Comparison of ENCODE assay signal across 18 cellular contexts in the genomic region with DNA sequence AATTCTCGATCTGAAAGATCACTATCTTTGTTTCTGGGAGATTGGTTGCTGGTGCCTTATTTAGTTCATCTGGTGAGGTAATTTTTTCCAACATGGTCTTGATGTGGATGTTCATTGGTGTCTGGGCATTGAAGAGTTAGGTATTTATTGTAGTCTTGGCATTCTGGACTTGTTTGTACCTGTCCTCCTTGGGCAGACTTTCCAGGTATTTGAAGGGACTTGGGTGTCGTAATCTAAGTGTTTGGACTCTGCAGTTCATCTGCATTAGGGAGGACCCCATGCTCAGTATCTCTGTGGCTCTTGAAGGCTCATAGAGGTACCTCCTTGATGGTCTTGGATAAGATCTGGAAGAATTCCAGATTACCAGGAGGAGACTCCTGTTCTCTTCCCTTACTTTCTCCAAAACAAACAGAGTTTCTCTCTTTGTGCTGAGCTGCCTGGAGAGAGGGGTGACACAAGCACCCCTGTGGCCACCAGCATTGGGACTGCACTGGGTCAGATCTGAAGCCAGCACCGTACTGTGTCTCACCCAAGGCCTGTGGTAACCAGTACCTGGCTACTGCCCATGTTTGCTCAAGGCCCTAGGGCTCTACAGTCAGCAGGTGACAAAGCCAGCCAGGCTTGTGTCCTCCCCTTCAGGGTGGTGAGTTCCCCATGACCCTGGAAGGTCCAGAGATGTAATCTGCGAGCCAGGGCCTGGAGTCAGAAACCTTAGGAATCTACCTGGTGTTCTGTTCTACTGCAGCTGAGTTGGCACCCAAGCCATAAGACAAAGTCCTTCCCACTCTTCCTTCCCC. TPM values are rescaled to one million over a fixed set of nuclear protein-coding genes. Genes with fewer than 3 reads are reported as not detected.
DNase-seq lines count a peak whose midpoint lies in the region; ATAC-seq and TF ChIP-seq lines count a peak whose summit lies in the region.
"Had no signal": no experiment of that assay in that cellular context is flagged by ENCODE, and none has a peak within 500 bp of the region (broad histone marks: within the 10 kb centered on the region; RNA-seq: fewer than 3 reads in every experiment).

No MANE protein-coding gene starts in this region.

- ATAC-seq in RWPE2 (ENCODE audit: low read depth) = 0 out of 3 replicates have a peak, but pooled peaks have one; percentile 25
- ATAC-seq in GM21723 (IDR thresholded peaks at IDR 0.05; ENCODE audit: unreplicated experiment) = no peak
- ATAC-seq in HG03378 (IDR thresholded peaks at IDR 0.05; ENCODE audit: unreplicated experiment) = no peak
- ATAC-seq: GM12878, HepG2 had no signal

- H3K27ac ChIP-seq in C4-2B (peak overlapping the region; percentile 66), RWPE2 (ENCODE audit: poor library complexity, severe bottlenecking) (no peak overlapping the region), endodermal cell (ENCODE audit: low read depth, low read length) (no peak overlapping the region)

- H3K27me3 ChIP-seq in RWPE2 (ENCODE audit: insufficient read depth, poor library complexity, severe bottlenecking) = no peaks in the 10 kb centered on the region
- H3K27me3 ChIP-seq in endodermal cell (ENCODE audit: control insufficient read depth, insufficient read depth, low read length, poor library complexity, severe bottlenecking) = no peaks in the 10 kb centered on the region

- H3K36me3 Mint-ChIP-seq in endodermal cell (ENCODE audit: low read depth) (peaks cover 10% of the 10 kb centered on the region), mesothelial cell of epicardium (peaks cover 8% of the 10 kb centered on the region)
- H3K36me3 Mint-ChIP-seq: CD14-positive monocyte had no signal

- H3K27me3 Mint-ChIP-seq in endodermal cell (ENCODE audit: insufficient read depth) = no peaks in the 10 kb centered on the region
- no peaks in the 10 kb centered on the region for H3K27me3 Mint-ChIP-seq in mesothelial cell of epicardium (ENCODE audit: low read depth)

- H3K9me3 ChIP-seq in RWPE2 (ENCODE audit: severe bottlenecking) (no peaks in the 10 kb centered on the region), endodermal cell (ENCODE audit: control insufficient read depth, low read length) (peaks cover 17% of the 10 kb centered on the region)

- H3K4me3 ChIP-seq in RWPE2 (ENCODE audit: severe bottlenecking) (no peak overlapping the region), endodermal cell (ENCODE audit: low read length) (no peak overlapping the region)
- H3K4me3 ChIP-seq: GM12878 had no signal

- H3K36me3 ChIP-seq in RWPE2 (ENCODE audit: low read depth) (no peaks in the 10 kb centered on the region), endodermal cell (ENCODE audit: control insufficient read depth, insufficient read depth, low read length) (no peaks in the 10 kb centered on the region)

- no peak for DNase-seq in RWPE2 (ENCODE audit: low spot score)
- DNase-seq in endodermal cell = no peak
- no peak for DNase-seq in mesothelial cell of epicardium (ENCODE audit: low spot score in 2 of 2, unreplicated experiment in 2 of 2)
- DNase-seq in NCI-H526 (lab: John Stamatoyannopoulos, UW) = no peak
- no peak for DNase-seq in H4 (ENCODE audit: low spot score)
- DNase-seq: COR-L47, GOT3, Karpas-422, NCI-H2029, NCI-H510A treated with DMSO at 0.1 percent for 48 hours, SIG-M5 had no signal

- H3K9ac ChIP-seq in endodermal cell (ENCODE audit: extremely low read depth, low read length, poor library complexity, severe bottlenecking) = no peak overlapping the region

- 94 to 100% methylated on average over 3 to 4 of the region's 4 CpGs for WGBS in endodermal cell (ENCODE audit: insufficient coverage in 1 of 2, insufficient read length in 1 of 2), 2 experiments

- peaks cover 18% of the 10 kb centered on the region for H3K9me3 Mint-ChIP-seq in endodermal cell
- H3K9me3 Mint-ChIP-seq in mesothelial cell of epicardium = peaks cover 19% of the 10 kb centered on the region

- no peak for TF ChIP-seq CTCF in C4-2B (conservative IDR thresholded peaks at IDR 0.05)
- no peak for TF ChIP-seq CTCF in RWPE2 (IDR thresholded peaks at IDR 0.05; ENCODE audit: poor library complexity, severe bottlenecking)
- no peak for TF ChIP-seq CTCF in endodermal cell (conservative IDR thresholded peaks at IDR 0.05)
- TF ChIP-seq CTCF in mesothelial cell of epicardium (IDR thresholded peaks at IDR 0.05; ENCODE audit: unreplicated experiment) = no peak

- H3K4me3 Mint-ChIP-seq in endodermal cell (no peak overlapping the region), mesothelial cell of epicardium (no peak overlapping the region)
- H3K4me3 Mint-ChIP-seq: CD14-positive monocyte had no signal

- H3K4me1 ChIP-seq in RWPE2 (ENCODE audit: insufficient read depth, poor library complexity, severe bottlenecking) (peaks cover 6% of the 10 kb centered on the region), endodermal cell (ENCODE audit: control insufficient read depth, insufficient read depth, low read length) (peaks cover 2% of the 10 kb centered on the region)

- H3K4me1 Mint-ChIP-seq in endodermal cell = peaks cover 49% of the 10 kb centered on the region
- H3K4me1 Mint-ChIP-seq in mesothelial cell of epicardium = peaks cover 41% of the 10 kb centered on the region

- H3K27ac Mint-ChIP-seq in endodermal cell (peak overlapping the region; percentile 9), mesothelial cell of epicardium (peak overlapping the region; percentile 85)

RNA-seq across cellular contexts. Expression of a gene that starts 5.3 kb away (rescaled TPM):
- total RNA-seq in endodermal cell (10 to 100 TPM in 1 of 2 donors, 1 to 10 TPM in 1; 7.1 to 11.6 TPM), mesothelial cell of epicardium (0.13 to 0.16 TPM (median 0.14 TPM) in 3 replicates)
- 1.2 TPM for polyA plus RNA-seq in endodermal cell (2013, experiment 1 of 2)
- polyA plus RNA-seq in endodermal cell (2013, experiment 2 of 2) = 1.1 TPM
- total RNA-seq in H4 (2014; rRNA removed; shearing (Covaris generic)) = not detected in 2 replicates
- total RNA-seq: A172, GM12878, HepG2 had no signal
- polyA plus RNA-seq: CD14-positive monocyte, GM12878, HepG2 had no signal
